Comparison of ENCODE assay signal across 14 cellular contexts in genomic region chr15:41281236-41281635, GRCh38. TPM values are rescaled to one million over a fixed set of nuclear protein-coding genes. Genes with fewer than 3 reads are reported as not detected.
DNase-seq lines count a peak whose midpoint lies in the region; ATAC-seq lines count a peak whose summit lies in the region.
"Had no signal": no experiment of that assay in that cellular context is flagged by ENCODE, and none has a peak within 500 bp of the region (broad histone marks: within the 10 kb centered on the region; RNA-seq: fewer than 3 reads in every experiment).

No MANE protein-coding gene starts in this region.

- H3K4me1 Mint-ChIP-seq in activated naive CD8-positive, alpha-beta T cell (ENCODE audit: low read depth) = peaks cover 29% of the 10 kb centered on the region
- peaks cover 22% of the 10 kb centered on the region for H3K4me1 Mint-ChIP-seq in activated naive CD8-positive, alpha-beta T cell treated with anti-CD3 and anti-CD28 coated beads for 36 hours

- ATAC-seq in HG02588 (IDR thresholded peaks at IDR 0.05; ENCODE audit: unreplicated experiment) = no peak

- no peaks in the 10 kb centered on the region for H3K9me3 ChIP-seq in SJSA1 (replicated peaks)
- H3K9me3 ChIP-seq: BE2C, ovary had no signal

- no peaks in the 10 kb centered on the region for H3K9me3 Mint-ChIP-seq in activated naive CD8-positive, alpha-beta T cell (ENCODE audit: low read depth)
- H3K9me3 Mint-ChIP-seq in activated naive CD8-positive, alpha-beta T cell treated with anti-CD3 and anti-CD28 coated beads for 36 hours = no peaks in the 10 kb centered on the region

- H3K36me3 Mint-ChIP-seq in activated naive CD8-positive, alpha-beta T cell = peaks cover 11% of the 10 kb centered on the region
- H3K36me3 Mint-ChIP-seq in activated naive CD8-positive, alpha-beta T cell treated with anti-CD3 and anti-CD28 coated beads for 36 hours = peaks cover 27% of the 10 kb centered on the region

- H3K27ac Mint-ChIP-seq in activated naive CD8-positive, alpha-beta T cell = peak overlapping the region; percentile 77
- H3K27ac Mint-ChIP-seq in activated naive CD8-positive, alpha-beta T cell treated with anti-CD3 and anti-CD28 coated beads for 36 hours = no peak overlapping the region

- no peak overlapping the region for H3K4me3 ChIP-seq in SJSA1
- H3K4me3 ChIP-seq: ovary had no signal

- H3K4me1 ChIP-seq in SJSA1 (replicated peaks) = peaks cover 29% of the 10 kb centered on the region
- H3K4me1 ChIP-seq: BE2C had no signal

- DNase-seq in activated naive CD8-positive, alpha-beta T cell treated with anti-CD3 and anti-CD28 coated beads for 36 hours = no peak
- peak; percentile 50 to 60 for DNase-seq in SJSA1 (ENCODE audit: low read depth in 1 of 2, low spot score in 2 of 2)
- peak; percentile 83 for DNase-seq in fibroblast of gingiva (ENCODE audit: low read depth)
- peak; percentile 80 for DNase-seq in stromal cell of bone marrow (ENCODE audit: low read depth)
- DNase-seq in DMS79 (lab: John Stamatoyannopoulos, UW) = no peak
- DNase-seq in retina = no peak
- DNase-seq: activated effector memory CD4-positive, alpha-beta T cell treated with anti-CD3 and anti-CD28 coated beads, Interleukin-2, amount 50 U/mL, for 16 hours; BE2C; effector CD8-positive, alpha-beta T cell; kidney; ovary had no signal

- no peak overlapping the region for H3K4me3 Mint-ChIP-seq in activated naive CD8-positive, alpha-beta T cell
- H3K4me3 Mint-ChIP-seq in activated naive CD8-positive, alpha-beta T cell treated with anti-CD3 and anti-CD28 coated beads for 36 hours = no peak overlapping the region

- H3K27me3 ChIP-seq in SJSA1 (replicated peaks) = no peaks in the 10 kb centered on the region
- H3K27me3 ChIP-seq: BE2C, ovary had no signal

- H3K27me3 Mint-ChIP-seq in activated naive CD8-positive, alpha-beta T cell = no peaks in the 10 kb centered on the region
- H3K27me3 Mint-ChIP-seq in activated naive CD8-positive, alpha-beta T cell treated with anti-CD3 and anti-CD28 coated beads for 36 hours = peaks cover 4% of the 10 kb centered on the region

- peak overlapping the region; percentile 18 for H3K27ac ChIP-seq in SJSA1
- H3K27ac ChIP-seq: ovary had no signal

- H3K36me3 ChIP-seq in SJSA1 = peaks cover 22% of the 10 kb centered on the region
- H3K36me3 ChIP-seq: ovary had no signal

RNA-seq across cellular contexts. Expression of gene CHP1, which starts 50.2 kb away (rescaled TPM):
- total RNA-seq in activated naive CD8-positive, alpha-beta T cell treated with anti-CD3 and anti-CD28 coated beads for 36 hours = 10 to 100 TPM; 29.1 to 32.8 TPM
- 46.1 and 71.8 TPM in 2 replicates for total RNA-seq in SJSA1 (2014; rRNA removed; shearing (Covaris generic))

RNA-seq across cellular contexts. Expression of gene EXD1, which starts 50.7 kb away (rescaled TPM):
- total RNA-seq in activated naive CD8-positive, alpha-beta T cell treated with anti-CD3 and anti-CD28 coated beads for 36 hours = not detected
- not detected in 2 replicates for total RNA-seq in SJSA1 (2014; rRNA removed; shearing (Covaris generic))
- total RNA-seq: kidney, ovary, ureter had no signal

RNA-seq across cellular contexts. Expression of gene OIP5, which starts 51.2 kb away (rescaled TPM):
- total RNA-seq in activated naive CD8-positive, alpha-beta T cell treated with anti-CD3 and anti-CD28 coated beads for 36 hours = 10 to 100 TPM; 21.6 to 23.0 TPM
- total RNA-seq in SJSA1 (2014; rRNA removed; shearing (Covaris generic)) = 31.1 and 43.4 TPM in 2 replicates
- total RNA-seq: ureter had no signal

RNA-seq across cellular contexts. Expression of gene NUSAP1, which starts 51.4 kb away (rescaled TPM):
- 100 to 1,000 TPM; 155 to 165 TPM for total RNA-seq in activated naive CD8-positive, alpha-beta T cell treated with anti-CD3 and anti-CD28 coated beads for 36 hours
- total RNA-seq in SJSA1 (2014; rRNA removed; shearing (Covaris generic)) = 175 and 251 TPM in 2 replicates

Comparison
In these comparisons a context has a peak if more than half of its experiments do, and no peak if none do; other contexts are left out.
1. DNase-seq: peak in SJSA1 (2 of 2), fibroblast of gingiva (single experiment) and stromal cell of bone marrow (single experiment); none in activated naive CD8-positive, alpha-beta T cell treated with anti-CD3 and anti-CD28 coated beads for 36 hours (single experiment), DMS79 (single experiment) and retina (single experiment).